In genomic region chr1:43274125-43274803, GRCh38 we compare ENCODE assay signal across 9 cellular contexts. TPM values are rescaled to one million over a fixed set of nuclear protein-coding genes. Genes with fewer than 3 reads are reported as not detected.
A peak's percentile ranks its signal among the peaks of the same experiment; 100 is the strongest.
DNase-seq lines count a peak whose midpoint lies in the region; ATAC-seq and TF ChIP-seq lines count a peak whose summit lies in the region.
"Had no signal": no experiment of that assay in that cellular context is flagged by ENCODE, and none has a peak within 500 bp of the region (broad histone marks: within the 10 kb centered on the region; RNA-seq: fewer than 3 reads in every experiment).

No MANE protein-coding gene starts in this region.

- no peak overlapping the region for H3K4ac ChIP-seq in mesenchymal stem cell (ENCODE audit: low read depth in 1 of 2, low read length in 2 of 2)

- no peaks in the 10 kb centered on the region for H3K9me3 ChIP-seq in Peyer's patch
- H3K9me3 ChIP-seq in body of pancreas, result no peaks in the 10 kb centered on the region
- no peaks in the 10 kb centered on the region for H3K9me3 ChIP-seq in mesenchymal stem cell (ENCODE audit: control insufficient read depth, low read length)
- H3K9me3 ChIP-seq: neutrophil had no signal

- H3K18ac ChIP-seq in mesenchymal stem cell (ENCODE audit: low read depth in 1 of 2, low read length in 2 of 2), result peak overlapping the region; percentile 38 to 40

- WGBS in body of pancreas, 2 donors, result 30 to 49% methylated on average over 11 of the region's 11 CpGs
- 63% methylated on average over 11 of the region's 11 CpGs for WGBS in mesenchymal stem cell

- no peak overlapping the region for H3K23ac ChIP-seq in mesenchymal stem cell (ENCODE audit: low read length in 2 of 2)

- peak overlapping the region; percentile 92 for H4K8ac ChIP-seq in mesenchymal stem cell (ENCODE audit: low read length)

- H3K4me3 ChIP-seq in Peyer's patch, result no peak overlapping the region
- no peak overlapping the region for H3K4me3 ChIP-seq in body of pancreas
- no peak overlapping the region for H3K4me3 ChIP-seq in mesenchymal stem cell (ENCODE audit: insufficient read depth in 1 of 2, low read depth in 1 of 2, low read length in 2 of 2)

- H3K9ac ChIP-seq in mesenchymal stem cell (ENCODE audit: low read length), result no peak overlapping the region

- no peak overlapping the region for H3K14ac ChIP-seq in mesenchymal stem cell (ENCODE audit: low read length in 2 of 2)

- no peak overlapping the region for H3K4me2 ChIP-seq in mesenchymal stem cell (ENCODE audit: low read length, poor library complexity, severe bottlenecking)

- H2BK15ac ChIP-seq in mesenchymal stem cell (ENCODE audit: low read depth, poor library complexity, severe bottlenecking), result peak overlapping the region; percentile 56

- H4K91ac ChIP-seq in mesenchymal stem cell (ENCODE audit: low read length), result peak overlapping the region; percentile 72

- no peak for TF ChIP-seq POLR2A in Peyer's patch (IDR thresholded peaks at IDR 0.05)
- TF ChIP-seq POLR2A in body of pancreas (IDR thresholded peaks at IDR 0.05), result no peak

- intact Hi-C loops in body of pancreas (cut with DNase I), result no loop called here

- peak overlapping the region in 1 of 2 experiments; percentile 14 for H2BK12ac ChIP-seq in mesenchymal stem cell (ENCODE audit: low read length in 2 of 2)

- peaks cover 0 to 33% (median 3%) of the 10 kb centered on the region in 4 donors for H3K4me1 ChIP-seq in Peyer's patch
- peaks cover 67% of the 10 kb centered on the region for H3K4me1 ChIP-seq in body of pancreas
- H3K4me1 ChIP-seq in mesenchymal stem cell (ENCODE audit: control insufficient read depth, insufficient read depth, low read depth, low read length), result peaks cover 8% of the 10 kb centered on the region

- H2BK120ac ChIP-seq in mesenchymal stem cell (ENCODE audit: low read depth, low read length), result no peak overlapping the region

- no peaks in the 10 kb centered on the region for H3K79me1 ChIP-seq in mesenchymal stem cell (replicated peaks; ENCODE audit: low read length, poor library complexity, severe bottlenecking)

- no peak overlapping the region for H2BK5ac ChIP-seq in mesenchymal stem cell (ENCODE audit: low read depth, low read length, poor library complexity, severe bottlenecking)

- H3K27ac ChIP-seq in Peyer's patch (peak overlapping the region in 2 of 4 donors; percentile 24 to 41), body of pancreas (peak overlapping the region; percentile 2 to 83 (median 48)), mesenchymal stem cell (ENCODE audit: low read length, poor library complexity, severe bottlenecking) (no peak overlapping the region)
- H3K27ac ChIP-seq: neutrophil had no signal

- no peak for TF ChIP-seq CTCF in Peyer's patch (IDR thresholded peaks at IDR 0.05)
- no peak for TF ChIP-seq CTCF in body of pancreas (IDR thresholded peaks at IDR 0.05)

- H2AFZ ChIP-seq in mesenchymal stem cell (ENCODE audit: low read depth, low read length), result peak overlapping the region; percentile 74

- DNase-seq in SIG-M5 treated with dmso at 0.1 percent for 504 hours (lab: John Stamatoyannopoulos, UW; ENCODE audit: unreplicated experiment) (peak; percentile 9), SIG-M5 (lab: John Stamatoyannopoulos, UW) (no peak), Peyer's patch (peak in 2 of 3 donors; percentile 21 to 61), body of pancreas (peak in 1 of 4 donors; percentile 43), mesenchymal stem cell (peak; percentile 20), HuH-7 (ENCODE audit: low spot score) (no peak)

- H2AK5ac ChIP-seq in mesenchymal stem cell (ENCODE audit: low read length, severe bottlenecking), result no peak overlapping the region

- peaks cover 0 to 2% (median 0%) of the 10 kb centered on the region in 3 donors for H3K36me3 ChIP-seq in Peyer's patch
- no peaks in the 10 kb centered on the region for H3K36me3 ChIP-seq in body of pancreas (replicated peaks in 1 of 2; ENCODE audit: insufficient read depth in 1 of 2, low read depth in 2 of 2)
- H3K36me3 ChIP-seq in mesenchymal stem cell (ENCODE audit: control insufficient read depth in 1 of 2, insufficient read depth in 2 of 2, low read depth in 1 of 2, low read length in 2 of 2), result peaks cover 0 to 7% of the 10 kb centered on the region in 2 experiments
- H3K36me3 ChIP-seq: neutrophil had no signal

- ATAC-seq in body of pancreas, result no peak
- ATAC-seq in HG03280 (IDR thresholded peaks at IDR 0.05; ENCODE audit: unreplicated experiment), result no peak
- no peak for ATAC-seq in HG02885 (IDR thresholded peaks at IDR 0.05; ENCODE audit: poor library complexity, unreplicated experiment)

- H3K27me3 ChIP-seq in Peyer's patch (no peaks in the 10 kb centered on the region), body of pancreas (no peaks in the 10 kb centered on the region), mesenchymal stem cell (ENCODE audit: control insufficient read depth in 1 of 2, insufficient read depth in 1 of 2, low read length in 2 of 2) (peaks cover 15 to 33% of the 10 kb centered on the region in 2 experiments)
- H3K27me3 ChIP-seq: neutrophil had no signal

RNA-seq across cellular contexts. Expression of gene TMEM125, which starts 4.5 kb away (rescaled TPM):
- total RNA-seq in Peyer's patch (10 to 100 TPM; 14.0 to 87.7 (median 74.8) TPM), body of pancreas (10 to 100 TPM; 45.8 to 51.1 TPM)
- polyA plus RNA-seq in mesenchymal stem cell (2013, experiment 1 of 2), result 0.03 TPM
- 0.04 TPM for polyA plus RNA-seq in mesenchymal stem cell (2013, experiment 2 of 2)

RNA-seq across cellular contexts. Expression of gene C1orf210, which starts 11.1 kb away (rescaled TPM):
- total RNA-seq in Peyer's patch (10 to 100 TPM in 3 of 4 donors, 1 to 10 TPM in 1; 4.1 to 80.9 (median 74.4) TPM), body of pancreas (10 to 100 TPM in 1 of 2 donors, 1 to 10 TPM in 1; 6.6 to 11.7 TPM)
- polyA plus RNA-seq in mesenchymal stem cell (2013, experiment 1 of 2), result not detected
- polyA plus RNA-seq in mesenchymal stem cell (2013, experiment 2 of 2), result not detected

RNA-seq across cellular contexts. Expression of gene TIE1, which starts 26.5 kb away (rescaled TPM):
- total RNA-seq in Peyer's patch (10 to 100 TPM in 2 of 4 donors, 1 to 10 TPM in 2; 5.6 to 38.8 (median 8.9) TPM), body of pancreas (10 to 100 TPM; 12.2 to 14.0 TPM)
- polyA plus RNA-seq in mesenchymal stem cell (2013, experiment 1 of 2), result 0.06 TPM
- 0.15 TPM for polyA plus RNA-seq in mesenchymal stem cell (2013, experiment 2 of 2)

Comparison
In these comparisons a context has a peak if more than half of its experiments do, and no peak if none do; other contexts are left out.
1. DNase-seq: peak in SIG-M5 treated with dmso at 0.1 percent for 504 hours (single experiment), Peyer's patch (2 of 3) and mesenchymal stem cell (single experiment); none in SIG-M5 (single experiment) and HuH-7 (single experiment).